In genomic region chr3:59327324-59327939, GRCh38 we compare ENCODE assay signal across 14 cellular contexts.
DNase-seq lines count a peak whose midpoint lies in the region; ATAC-seq and TF ChIP-seq lines count a peak whose summit lies in the region.
"Had no signal": no experiment of that assay in that cellular context is flagged by ENCODE, and none has a peak within 500 bp of the region (broad histone marks: within the 10 kb centered on the region; RNA-seq: fewer than 3 reads in every experiment).

No MANE protein-coding gene starts in this region.

- H3K4me2 ChIP-seq in BLaER1 treated with 17β-estradiol and CSF1 and Interleukin-3, amounts not matched to agents 10 nM and 100 nM = peak overlapping the region in 7 of 11 experiments; percentile 4 to 33 (median 29); a peak in 7 of 22 replicates

- DNase-seq in M059J (ENCODE audit: low read depth) (peak; percentile 94), choroid plexus epithelial cell (ENCODE audit: low read depth) (peak; percentile 76), right lobe of liver (no peak), HuH-7.5 (ENCODE audit: low spot score) (no peak), Right ventricle myocardium superior (no peak)
- DNase-seq: activated naive CD4-positive, alpha-beta T cell; immature natural killer cell; NCI-H345; right cardiac atrium; T-helper 9 cell had no signal

- no peaks in the 10 kb centered on the region; a peak in 1 of 22 replicates for H3K9me3 ChIP-seq in BLaER1 treated with 17β-estradiol and CSF1 and Interleukin-3, amounts not matched to agents 10 nM and 100 nM (replicated peaks in 1 of 11)
- H3K9me3 ChIP-seq in mesodermal cell (ENCODE audit: control insufficient read depth, low read length) (peaks cover 2% of the 10 kb centered on the region), right lobe of liver (no peaks in the 10 kb centered on the region)

- no peaks in the 10 kb centered on the region for H4K20me1 ChIP-seq in BLaER1 treated with 17β-estradiol and CSF1 and Interleukin-3, amounts not matched to agents 10 nM and 100 nM

- H3K4me1 ChIP-seq in BLaER1 treated with 17β-estradiol and CSF1 and Interleukin-3, amounts not matched to agents 10 nM and 100 nM = peaks cover 0 to 11% (median 7%) of the 10 kb centered on the region in 10 experiments; a peak in 12 of 20 replicates
- H3K4me1 ChIP-seq in mesodermal cell (ENCODE audit: control insufficient read depth, insufficient read depth, low read length, poor library complexity, severe bottlenecking) (peaks cover 16% of the 10 kb centered on the region), right lobe of liver (peaks cover 0 to 2% (median 0%) of the 10 kb centered on the region in 4 donors)

- H3K9ac ChIP-seq in BLaER1 treated with 17β-estradiol and CSF1 and Interleukin-3, amounts not matched to agents 10 nM and 100 nM = no peak overlapping the region

- WGBS in mesodermal cell (ENCODE audit: insufficient coverage in 2 of 2), 2 experiments = 58% methylated on average over 5 of the region's 6 CpGs; no CpG with 5 or more reads in 1 of the 2 experiments
- WGBS in right lobe of liver (ENCODE audit: insufficient coverage, low coverage, low lambda C conversion rate, missing lambda C conversion rate) = 67% methylated on average over 6 of the region's 6 CpGs

- ATAC-seq in right lobe of liver (no peak), GM18519 (IDR thresholded peaks at IDR 0.05; ENCODE audit: low FRiP score, unreplicated experiment) (no peak), Right ventricle myocardium superior (ENCODE audit: poor library complexity) (no peak)
- ATAC-seq: Panc1 had no signal

- H3K36me3 ChIP-seq in BLaER1 treated with 17β-estradiol and CSF1 and Interleukin-3, amounts not matched to agents 10 nM and 100 nM = no peaks in the 10 kb centered on the region
- H3K36me3 ChIP-seq in mesodermal cell (ENCODE audit: control insufficient read depth, insufficient read depth, low read length) = no peaks in the 10 kb centered on the region
- H3K36me3 ChIP-seq in right lobe of liver = no peaks in the 10 kb centered on the region

- H3K27ac ChIP-seq in BLaER1 treated with 17β-estradiol and CSF1 and Interleukin-3, amounts not matched to agents 10 nM and 100 nM = no peak overlapping the region
- H3K27ac ChIP-seq in mesodermal cell (ENCODE audit: low read depth, low read length, severe bottlenecking) = peak overlapping the region; percentile 72
- no peak overlapping the region for H3K27ac ChIP-seq in right lobe of liver

- intact Hi-C loops in right lobe of liver (cut with DNase I) (no loop called here), Right ventricle myocardium superior (cut with DNase I) (no loop called here)

- TF ChIP-seq CTCF in choroid plexus epithelial cell (conservative IDR thresholded peaks at IDR 0.05; ENCODE audit: low read depth, low read length) (no peak), right lobe of liver (IDR thresholded peaks at IDR 0.05) (no peak)

- no peak for TF ChIP-seq POLR2A in right lobe of liver (IDR thresholded peaks at IDR 0.05)

- H3K4me3 ChIP-seq in BLaER1 treated with 17β-estradiol and CSF1 and Interleukin-3, amounts not matched to agents 10 nM and 100 nM = no peak overlapping the region
- H3K4me3 ChIP-seq in choroid plexus epithelial cell (ENCODE audit: low read depth, low read length) (no peak overlapping the region), mesodermal cell (ENCODE audit: extremely low read depth, insufficient read depth, low read length, poor library complexity, severe bottlenecking) (no peak overlapping the region), right lobe of liver (no peak overlapping the region)

- no peaks in the 10 kb centered on the region for H3K27me3 ChIP-seq in BLaER1 treated with 17β-estradiol and CSF1 and Interleukin-3, amounts not matched to agents 10 nM and 100 nM
- H3K27me3 ChIP-seq in right lobe of liver = no peaks in the 10 kb centered on the region

Comparison
In these comparisons a context has a peak if more than half of its experiments do, and no peak if none do; other contexts are left out.
1. DNase-seq: peak in M059J (single experiment) and choroid plexus epithelial cell (single experiment); none in right lobe of liver (0 of 3), HuH-7.5 (single experiment) and Right ventricle myocardium superior (single experiment).